8 cellular contexts compared by ENCODE assay signal in the genomic region with DNA sequence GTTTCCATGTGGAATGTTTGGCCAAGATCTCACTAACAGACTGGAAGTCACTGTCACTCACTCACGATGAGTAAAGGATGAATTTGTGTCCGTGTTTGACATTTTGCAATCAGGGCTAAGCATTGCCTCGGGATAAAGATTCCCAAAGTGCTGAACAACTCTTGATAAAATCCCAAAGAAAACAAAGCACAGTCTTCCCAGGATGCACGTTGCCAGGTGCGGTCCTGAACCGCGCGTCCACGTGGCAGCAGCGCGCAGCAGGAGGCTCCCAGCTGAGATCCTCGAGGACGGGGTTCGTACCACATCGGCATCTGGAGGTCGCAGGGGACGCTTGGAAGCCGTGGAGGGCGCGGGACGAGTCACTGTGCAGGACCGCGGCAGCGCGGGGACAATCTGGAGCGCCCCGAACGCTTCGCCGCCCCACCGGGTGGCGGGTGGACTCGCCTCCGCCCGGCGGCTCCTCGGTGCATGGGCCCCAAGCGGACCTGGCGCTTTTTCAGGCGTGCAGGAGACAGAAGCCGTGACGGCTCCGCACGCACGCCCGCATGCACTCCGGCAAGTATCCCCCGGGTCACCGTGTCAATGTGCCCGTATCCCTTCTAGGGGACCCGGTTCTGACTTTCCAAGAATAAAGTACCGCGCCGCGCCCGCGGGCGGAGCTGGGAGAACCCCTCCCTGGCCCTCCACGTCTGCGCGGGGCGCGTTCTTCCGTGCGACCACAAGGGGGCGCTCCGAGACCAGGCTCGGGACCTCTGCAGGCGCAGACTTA. TPM values are rescaled to one million over a fixed set of nuclear protein-coding genes. Genes with fewer than 3 reads are reported as not detected.
A peak's percentile ranks its signal among the peaks of the same experiment; 100 is the strongest.
DNase-seq lines count a peak whose midpoint lies in the region; ATAC-seq, FAIRE-seq and TF ChIP-seq lines count a peak whose summit lies in the region.

No MANE protein-coding gene starts in this region.

- FAIRE-seq in HepG2 (lab: Jason Lieb, UNC) = peak; percentile 63

- CTCF ChIA-PET in HepG2 (lab: Yijun Ruan, JAX; ENCODE audit: low intra/inter-chr PET ratio, low total read pairs) = interaction anchor here (1.2 to 2.8 kb wide), 3 partner anchors 11 to 261 kb away, joined by 5 to 42 read pairs (median 9); no protein-coding TSS in a partner anchor

- peak in 1 of 2 experiments; percentile 29; a peak in 1 of 4 replicates for TF ChIP-seq POLR2A in HepG2 (IDR thresholded peaks at IDR 0.05; ENCODE audit: insufficient read depth in 1 of 2, low read depth in 2 of 2, low read length in 2 of 2)

- no peaks in the 10 kb centered on the region for H3K27me3 ChIP-seq in HepG2 (ENCODE audit: control insufficient read depth in 1 of 2, insufficient read depth in 2 of 2, low read length in 2 of 2)

- peak; percentile 99 for TF ChIP-seq CTCF in HepG2 (CRISPR knock-in tag; IDR thresholded peaks at IDR 0.05)

- peak in 1 of 2 experiments; percentile 15; a peak in 1 of 4 replicates for TF ChIP-seq EP300 in HepG2 (IDR thresholded peaks at IDR 0.05; ENCODE audit: low read depth in 2 of 2, low read length in 2 of 2)
- TF ChIP-seq EP300 in HepG2 (CRISPR knock-in tag; IDR thresholded peaks at IDR 0.05; ENCODE audit: borderline replicate concordance) = no peak

- H3K4me2 ChIP-seq in HepG2 (ENCODE audit: low read depth, low read length) = peak overlapping the region; percentile 80

- H3K27me3 Mint-ChIP-seq in central memory CD8-positive, alpha-beta T cell = peaks cover 58% of the 10 kb centered on the region

- H3K36me3 Mint-ChIP-seq in central memory CD8-positive, alpha-beta T cell (ENCODE audit: insufficient read depth) = peaks cover 6% of the 10 kb centered on the region

- H3K27ac ChIP-seq in HepG2 (ENCODE audit: extremely low read length, insufficient read depth, low read length) = peak overlapping the region; percentile 87

- H3K9me3 Mint-ChIP-seq in central memory CD8-positive, alpha-beta T cell = no peaks in the 10 kb centered on the region

- H3K27ac Mint-ChIP-seq in central memory CD8-positive, alpha-beta T cell (ENCODE audit: low read depth) = no peak overlapping the region

- no peaks in the 10 kb centered on the region for H3K9me3 ChIP-seq in HepG2 (ENCODE audit: low read length)

- peaks cover 53% of the 10 kb centered on the region for H3K4me1 ChIP-seq in HepG2 (ENCODE audit: insufficient read depth, low read length)

- H2AFZ ChIP-seq in HepG2 (ENCODE audit: low read length) = peak overlapping the region; percentile 35

- DNase-seq in T-helper 2 cell = peak; percentile 68 to 85 (median 81)
- peak; percentile 77 to 92 for DNase-seq in central memory CD8-positive, alpha-beta T cell (ENCODE audit: low spot score in 2 of 2)
- DNase-seq in HepG2 (ENCODE audit: low spot score) = peak; percentile 77
- peak; percentile 91 for DNase-seq in stimulated activated CD4-positive, alpha-beta T cell treated with anti-CD3 and anti-CD28 coated beads, Interleukin-4, amount 100 ng/mL, for 24 hours
- no peak for DNase-seq in SIG-M5 treated with dmso at 0.1 percent for 504 hours (lab: John Stamatoyannopoulos, UW; ENCODE audit: unreplicated experiment)
- no peak for DNase-seq in stimulated activated naive CD4-positive, alpha-beta T cell treated with Interleukin-2 at 50 U/mL for 16 hours (lab: John Stamatoyannopoulos, UW)

- peak overlapping the region; percentile 64 for H3K9ac ChIP-seq in HepG2 (ENCODE audit: insufficient read depth, low read depth, low read length)

- H3K4me3 ChIP-seq in HepG2 (replicated peaks in 1 of 3; ENCODE audit: insufficient read depth in 1 of 3, low read depth in 2 of 3, low read length in 3 of 3) = peak overlapping the region; percentile 22 to 61 (median 40); a peak in 5 of 6 replicates

- POLR2A ChIA-PET in HepG2 (lab: Yijun Ruan, JAX) = interaction anchor here (1.2 to 1.4 kb wide), 3 partner anchors 11 to 63 kb away, joined by 3 to 6 read pairs (median 5); a partner anchor contains a TSS

- peak; percentile 98 for TF ChIP-seq RAD21 in HepG2 (CRISPR knock-in tag; IDR thresholded peaks at IDR 0.05)

- ATAC-seq in GM18867 (IDR thresholded peaks at IDR 0.05; ENCODE audit: unreplicated experiment) (peak; percentile 92), HG03097 (IDR thresholded peaks at IDR 0.05; ENCODE audit: low FRiP score, unreplicated experiment) (peak; percentile 64), HepG2 (peak; percentile 91)
- peak; percentile 94 for ATAC-seq in central memory CD8-positive, alpha-beta T cell (replicated peaks; ENCODE audit: extremely low read depth, poor library complexity, severe bottlenecking)

- no peaks in the 10 kb centered on the region for H3K36me3 ChIP-seq in HepG2 (replicated peaks in 1 of 2; ENCODE audit: control insufficient read depth in 1 of 2, insufficient read depth in 2 of 2, low read length in 2 of 2)

- BruUV-seq in HepG2 (replicated peaks; lab: Mats Ljungman, UMichigan) = no TSS peak

- H4K20me1 ChIP-seq in HepG2 (ENCODE audit: insufficient read depth, low read length) = no peaks in the 10 kb centered on the region

- no peaks in the 10 kb centered on the region for H3K4me1 Mint-ChIP-seq in central memory CD8-positive, alpha-beta T cell

- H3K79me2 ChIP-seq in HepG2 (ENCODE audit: insufficient read depth, low read length) = no peaks in the 10 kb centered on the region

- 0% methylated on average over 18 of the region's 69 CpGs for WGBS in HepG2 (ENCODE audit: low lambda C conversion rate)

- in situ Hi-C loops in HepG2 (cut with HindIII; ENCODE audit: extremely low pct_ligation_motif_present, low pct_unique_long_range_greater_than_20kb) = loop anchor here (5.0 kb wide), 2 partner anchors 69 to 264 kb away; no protein-coding TSS in a partner anchor

- peak overlapping the region; percentile 54 for H3K4me3 Mint-ChIP-seq in central memory CD8-positive, alpha-beta T cell

- intact Hi-C loops in HepG2 (cut with micrococcal nuclease; ENCODE audit: unreplicated experiment) = loop anchor here (1.0 to 5.0 kb wide), 2 partner anchors 71 to 259 kb away; no protein-coding TSS in a partner anchor

TF ChIP-seq in HepG2, 621 proteins besides CTCF, POLR2A, EP300 and RAD21 (continues in another document):
- TF ChIP-seq, protein P1, sequence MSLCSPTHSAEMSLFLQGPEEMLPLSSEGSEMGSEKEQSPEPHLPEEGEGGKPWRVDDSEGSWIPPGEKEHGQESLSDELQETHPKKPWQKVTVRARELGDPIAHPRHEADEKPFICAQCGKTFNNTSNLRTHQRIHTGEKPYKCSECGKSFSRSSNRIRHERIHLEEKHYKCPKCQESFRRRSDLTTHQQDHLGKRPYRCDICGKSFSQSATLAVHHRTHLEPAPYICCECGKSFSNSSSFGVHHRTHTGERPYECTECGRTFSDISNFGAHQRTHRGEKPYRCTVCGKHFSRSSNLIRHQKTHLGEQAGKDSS (CRISPR knock-in tag; IDR thresholded peaks at IDR 0.05; ENCODE audit: borderline replicate concordance, low read depth) = peak; percentile 85; the same call in 1 of the 2 replicates
- peak; percentile 35; the same call in 1 of the 2 replicates for TF ChIP-seq TAF1 (CRISPR knock-in tag; IDR thresholded peaks at IDR 0.05)

RNA-seq across cellular contexts. Expression of a gene that starts 17.7 kb away (rescaled TPM):
- 16.3 and 27.7 TPM in 2 replicates for total RNA-seq in HepG2 (2016; rRNA removed; fragmentation: Illumina TruSeq; extraction: Trizol)
- total RNA-seq in HepG2 (2016; cell fraction: cytosol; rRNA removed; fragmentation: Illumina TruSeq; extraction: Trizol; ENCODE audit: low read depth) = 4.8 and 4.9 TPM in 2 replicates
- 11.8 and 26.8 TPM in 2 replicates for total RNA-seq in HepG2 (2016; cell fraction: insoluble cytoplasmic fraction; rRNA removed; fragmentation: Illumina TruSeq; extraction: Trizol)
- 14.4 and 15.6 TPM in 2 replicates for total RNA-seq in HepG2 (2016; cell fraction: membrane; rRNA removed; fragmentation: Illumina TruSeq; extraction: Trizol)
- 34.1 and 42.6 TPM in 2 replicates for total RNA-seq in HepG2 (2016; cell fraction: nucleus; rRNA removed; fragmentation: Illumina TruSeq; extraction: Trizol)
- polyA plus RNA-seq in HepG2 (2011; rRNA removed) = 26.7 and 29.3 TPM in 2 replicates
- 12.6 and 16.6 TPM in 2 replicates for polyA plus RNA-seq in HepG2 (2011; cell fraction: cytosol; rRNA removed)
- 18.2 and 18.5 TPM in 2 replicates for polyA plus RNA-seq in HepG2 (2011; cell fraction: nucleus; rRNA removed)
- 19.0 and 20.2 TPM in 2 replicates for polyA plus RNA-seq in HepG2 (2012)
- polyA plus RNA-seq in HepG2 (2016; cell fraction: cytosol; fragmentation: Illumina TruSeq; extraction: Trizol; ENCODE audit: low read depth) = 8.8 and 9.3 TPM in 2 replicates
- polyA plus RNA-seq in HepG2 (2016; cell fraction: insoluble cytoplasmic fraction; fragmentation: Illumina TruSeq; extraction: Trizol; ENCODE audit: low read depth) = 27.5 and 38.0 TPM in 2 replicates
- 18.2 and 23.6 TPM in 2 replicates for polyA plus RNA-seq in HepG2 (2016; cell fraction: membrane; fragmentation: Illumina TruSeq; extraction: Trizol; ENCODE audit: low read depth)
- 100 and 101 TPM in 2 replicates for polyA plus RNA-seq in HepG2 (2016; cell fraction: nucleus; fragmentation: Illumina TruSeq; extraction: Trizol; ENCODE audit: insufficient read depth, low read depth)
- polyA minus RNA-seq in HepG2 (2011; rRNA and poly(A)+ RNA removed; ENCODE audit: low replicate concordance) = 66.5 TPM in 1 of 2 replicates, not detected in the other
- 19.2 and 22.2 TPM in 2 replicates for polyA minus RNA-seq in HepG2 (2011; cell fraction: cytosol; rRNA and poly(A)+ RNA removed)
- 6.3 and 7.8 TPM in 2 replicates for polyA minus RNA-seq in HepG2 (2011; cell fraction: nucleus; rRNA and poly(A)+ RNA removed)

RNA-seq across cellular contexts. Expression of a gene that starts 36.1 kb away (rescaled TPM):
- total RNA-seq in HepG2 (2016; rRNA removed; fragmentation: Illumina TruSeq; extraction: Trizol) = not detected in 2 replicates
- total RNA-seq in HepG2 (2016; cell fraction: cytosol; rRNA removed; fragmentation: Illumina TruSeq; extraction: Trizol; ENCODE audit: low read depth) = not detected in 2 replicates
- total RNA-seq in HepG2 (2016; cell fraction: insoluble cytoplasmic fraction; rRNA removed; fragmentation: Illumina TruSeq; extraction: Trizol) = not detected in 2 replicates
- total RNA-seq in HepG2 (2016; cell fraction: membrane; rRNA removed; fragmentation: Illumina TruSeq; extraction: Trizol) = not detected in 2 replicates
- not detected in 2 replicates for total RNA-seq in HepG2 (2016; cell fraction: nucleus; rRNA removed; fragmentation: Illumina TruSeq; extraction: Trizol)
- not detected in 2 replicates for polyA plus RNA-seq in HepG2 (2011; rRNA removed)
- not detected in 2 replicates for polyA plus RNA-seq in HepG2 (2011; cell fraction: cytosol; rRNA removed)
- not detected in 2 replicates for polyA plus RNA-seq in HepG2 (2011; cell fraction: nucleus; rRNA removed)
- not detected in 2 replicates for polyA plus RNA-seq in HepG2 (2012)
- polyA plus RNA-seq in HepG2 (2016; cell fraction: cytosol; fragmentation: Illumina TruSeq; extraction: Trizol; ENCODE audit: low read depth) = not detected in 2 replicates
- not detected in 2 replicates for polyA plus RNA-seq in HepG2 (2016; cell fraction: insoluble cytoplasmic fraction; fragmentation: Illumina TruSeq; extraction: Trizol; ENCODE audit: low read depth)
- polyA plus RNA-seq in HepG2 (2016; cell fraction: membrane; fragmentation: Illumina TruSeq; extraction: Trizol; ENCODE audit: low read depth) = not detected in 2 replicates
- polyA plus RNA-seq in HepG2 (2016; cell fraction: nucleus; fragmentation: Illumina TruSeq; extraction: Trizol; ENCODE audit: insufficient read depth, low read depth) = not detected in 2 replicates
- polyA minus RNA-seq in HepG2 (2011; rRNA and poly(A)+ RNA removed; ENCODE audit: low replicate concordance) = 0.05 TPM in 1 of 2 replicates, not detected in the other
- not detected in 2 replicates for polyA minus RNA-seq in HepG2 (2011; cell fraction: cytosol; rRNA and poly(A)+ RNA removed)
- polyA minus RNA-seq in HepG2 (2011; cell fraction: nucleus; rRNA and poly(A)+ RNA removed) = not detected in 2 replicates

Comparison
In these comparisons a context has a peak if more than half of its experiments do, and no peak if none do; other contexts are left out.
1. DNase-seq: peak in T-helper 2 cell (5 of 5), central memory CD8-positive, alpha-beta T cell (2 of 2), HepG2 (single experiment) and stimulated activated CD4-positive, alpha-beta T cell treated with anti-CD3 and anti-CD28 coated beads, Interleukin-4, amount 100 ng/mL, for 24 hours (single experiment); none in SIG-M5 treated with dmso at 0.1 percent for 504 hours (single experiment) and stimulated activated naive CD4-positive, alpha-beta T cell treated with Interleukin-2 at 50 U/mL for 16 hours (single experiment).
2. Peak in every context shown above with its lines, with median percentiles within 50 percentile points of each other: ATAC-seq.